Comparison of ENCODE assay signal across 8 cellular contexts in the genomic region with DNA sequence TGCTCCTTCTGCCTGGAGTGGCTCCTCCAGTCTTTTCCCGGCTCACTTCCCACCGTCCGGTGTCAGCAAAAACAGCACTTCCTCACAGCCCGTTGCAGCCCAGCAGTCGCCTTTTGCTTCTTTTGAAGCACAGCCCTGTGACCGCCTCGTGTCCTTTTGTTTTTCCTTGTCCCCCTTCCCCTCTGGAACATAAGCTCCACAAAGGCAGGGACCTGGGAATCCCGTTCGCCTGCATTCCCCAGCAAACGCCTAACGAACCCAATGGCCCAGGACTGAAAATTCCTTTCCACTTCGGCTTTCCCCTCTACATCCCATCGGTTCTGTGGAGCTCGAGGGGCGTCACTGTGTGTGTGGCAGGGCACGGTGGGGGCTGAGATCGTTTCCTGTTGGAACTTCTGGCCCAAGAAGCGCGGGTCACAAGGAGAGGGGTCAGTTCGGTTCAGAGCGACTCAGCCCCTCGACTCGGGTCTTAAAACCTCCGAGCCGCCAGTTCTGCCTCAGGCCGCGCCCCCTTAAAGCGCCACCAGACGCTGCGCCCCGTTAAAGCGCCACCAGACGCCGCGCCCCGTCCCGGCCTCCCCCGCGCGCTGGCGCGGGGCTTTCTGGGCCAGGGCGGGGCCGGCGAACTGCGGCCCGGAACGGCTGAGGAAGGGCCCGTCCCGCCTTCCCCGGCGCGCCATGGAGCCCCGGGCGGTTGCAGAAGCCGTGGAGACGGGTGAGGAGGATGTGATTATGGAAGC. TPM values are rescaled to one million over a fixed set of nuclear protein-coding genes. Genes with fewer than 3 reads are reported as not detected.
DNase-seq lines count a peak whose midpoint lies in the region; ATAC-seq and TF ChIP-seq lines count a peak whose summit lies in the region.

No MANE protein-coding gene starts in this region.

- H3K4me2 ChIP-seq in DOHH2 (ENCODE audit: low read length) = peak overlapping the region; percentile 98

- POLR2A ChIA-PET in HEK293T (lab: Yijun Ruan, JAX) = interaction anchor here (1.0 to 4.1 kb wide), 5 partner anchors 7 to 241 kb away, joined by 3 to 41 read pairs (median 3); a partner anchor contains a TSS

- peak overlapping the region; percentile 89 for H3K27ac ChIP-seq in DOHH2 (ENCODE audit: low read depth, low read length)
- H3K27ac ChIP-seq in breast epithelium = peak overlapping the region; percentile 99 to 100
- peak overlapping the region; percentile 87 to 99 (median 97) for H3K27ac ChIP-seq in skin epidermis

- H3K27me3 ChIP-seq in DOHH2 (ENCODE audit: control insufficient read depth, low read length) (no peaks in the 10 kb centered on the region), breast epithelium (no peaks in the 10 kb centered on the region)

- H3K4me3 ChIP-seq in DOHH2 (ENCODE audit: low read length) = peak overlapping the region; percentile 100
- H3K4me3 ChIP-seq in WI38 (ENCODE audit: low read depth, low read length) = peak overlapping the region; percentile 96
- peak overlapping the region; percentile 86 to 100 (median 93) for H3K4me3 ChIP-seq in breast epithelium
- peak overlapping the region; percentile 66 to 99 (median 94) for H3K4me3 ChIP-seq in skin epidermis

- H3K9me2 ChIP-seq in DOHH2 (replicated peaks; ENCODE audit: control insufficient read depth, low read length) = no peaks in the 10 kb centered on the region

- H3K79me2 ChIP-seq in DOHH2 (ENCODE audit: control insufficient read depth, low read length) = peaks cover 66% of the 10 kb centered on the region

- H3K4me1 ChIP-seq in DOHH2 (ENCODE audit: control insufficient read depth, low read length) (peaks cover 26% of the 10 kb centered on the region), breast epithelium (peaks cover 15 to 24% of the 10 kb centered on the region in 2 donors)

- peaks cover 20% of the 10 kb centered on the region for H4K20me1 ChIP-seq in DOHH2 (ENCODE audit: control insufficient read depth, insufficient read depth, low read depth, low read length)

- ATAC-seq in HG02840 (IDR thresholded peaks at IDR 0.05; ENCODE audit: low FRiP score, unreplicated experiment) = no peak

- peak; percentile 54 for TF ChIP-seq POLR2A in breast epithelium (IDR thresholded peaks at IDR 0.05)

- H3K36me3 ChIP-seq in DOHH2 (ENCODE audit: control insufficient read depth, low read length) (peaks cover 90% of the 10 kb centered on the region), breast epithelium (peaks cover 5% of the 10 kb centered on the region)

- H3K9me3 ChIP-seq in DOHH2 (ENCODE audit: control insufficient read depth, insufficient read depth, low read length) = no peaks in the 10 kb centered on the region
- H3K9me3 ChIP-seq in breast epithelium = no peaks in the 10 kb centered on the region

- H3F3A ChIP-seq in DOHH2 (ENCODE audit: control insufficient read depth, insufficient read depth) = peaks cover 8% of the 10 kb centered on the region

- DNase-seq in HEK293T (ENCODE audit: extremely low spot score) (peak; percentile 66), NCI-H2029 treated with DMSO at 0.1 percent for 48 hours (lab: John Stamatoyannopoulos, UW) (peak; percentile 25), breast epithelium (ENCODE audit: low spot score in 2 of 2) (peak; percentile 62 to 72), iPS-NIHi11 (ENCODE audit: low spot score) (peak; percentile 97)

- no peak for TF ChIP-seq CTCF in DOHH2 (IDR thresholded peaks at IDR 0.05; ENCODE audit: low read depth, low read length, poor library complexity, severe bottlenecking)
- TF ChIP-seq CTCF in WI38 (IDR thresholded peaks at IDR 0.05; ENCODE audit: low read depth, low read length) = no peak
- no peak for TF ChIP-seq CTCF in breast epithelium (IDR thresholded peaks at IDR 0.05)

- intact Hi-C loops in breast epithelium (cut with DNase I; ENCODE audit: low total_unique reads) = no loop called here

- CTCF ChIA-PET in HEK293T (lab: Yijun Ruan, JAX) = interaction anchor here (1.1 kb wide), 1 partner anchor 10 kb away, joined by 3 read pairs; no protein-coding TSS in a partner anchor

TF ChIP-seq in HEK293T, 16 proteins besides CTCF, POLR2A, EP300 and RAD21:
- TF ChIP-seq TARDBP (IDR thresholded peaks at IDR 0.05) = no peak
- no peak for TF ChIP-seq FOXK2 (IDR thresholded peaks at IDR 0.05)
- TF ChIP-seq SUZ12 (IDR thresholded peaks at IDR 0.05) = no peak
- TF ChIP-seq L3MBTL2 (conservative IDR thresholded peaks at IDR 0.05) = peak; percentile 11; the same call in 1 of the 2 replicates
TF ChIP-seq in HEK293T: peak in this region for 1.

RNA-seq across cellular contexts. Expression of a gene that starts 0.8 kb away (rescaled TPM):
- 10 to 100 TPM; 76.5 to 90.8 (median 77.0) TPM for total RNA-seq in breast epithelium

RNA-seq across cellular contexts. Expression of a gene that starts 1.1 kb away (rescaled TPM):
- total RNA-seq in breast epithelium = 10 to 100 TPM; 25.6 to 30.4 (median 28.5) TPM

RNA-seq across cellular contexts. Expression of a gene that starts 15.5 kb away (rescaled TPM):
- not detected for total RNA-seq in breast epithelium

RNA-seq across cellular contexts. Expression of a gene that starts 27.8 kb away (rescaled TPM):
- total RNA-seq in breast epithelium = 10 to 100 TPM; 17.3 to 21.4 (median 19.3) TPM

RNA-seq across cellular contexts. Expression of a gene that starts 28.4 kb away (rescaled TPM):
- 100 to 1,000 TPM in 2 of 3 donors, 10 to 100 TPM in 1; 96.0 to 114 (median 106) TPM for total RNA-seq in breast epithelium

Comparison
In these comparisons a context has a peak if more than half of its experiments do, and no peak if none do; other contexts are left out.
1. DNase-seq: peak in every context shown above with its lines; median percentile 97 in iPS-NIHi11; 67 in breast epithelium; 66 in HEK293T; 25 in NCI-H2029 treated with DMSO at 0.1 percent for 48 hours.